15 cellular contexts compared by ENCODE assay signal in the genomic region with DNA sequence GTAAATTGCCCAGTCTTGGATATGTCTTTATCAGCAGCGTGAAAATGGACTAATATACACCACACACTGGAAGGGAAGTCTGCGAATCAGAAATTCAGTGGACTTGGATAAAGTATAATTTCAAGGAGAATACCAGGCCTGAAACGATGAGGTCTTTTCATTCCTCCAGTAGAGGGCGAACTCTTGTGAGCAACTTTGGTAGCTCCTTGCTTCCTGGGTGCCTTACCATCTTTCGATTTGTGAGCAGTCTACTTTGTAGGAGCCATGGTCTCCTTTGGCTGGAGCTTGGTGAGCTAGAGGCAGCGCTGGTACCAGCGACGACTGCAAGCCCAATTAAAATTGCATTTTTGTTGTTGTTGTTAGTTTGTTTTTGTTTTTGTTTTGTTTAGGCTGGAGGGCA.
A peak's percentile ranks its signal among the peaks of the same experiment; 100 is the strongest.
DNase-seq lines count a peak whose midpoint lies in the region; ATAC-seq and TF ChIP-seq lines count a peak whose summit lies in the region.
"Had no signal": no experiment of that assay in that cellular context is flagged by ENCODE, and none has a peak within 500 bp of the region (broad histone marks: within the 10 kb centered on the region; RNA-seq: fewer than 3 reads in every experiment).

No MANE protein-coding gene starts in this region.

- ATAC-seq in stimulated activated memory B cell treated with anti-CD40 and anti-IgM and Interleukin-4, amounts not matched to agents 10 μg/mL and 1 μg/mL and 100 μg/mL, for 72 hours: no peak
- no peak for ATAC-seq in left ventricle myocardium superior
- ATAC-seq: esophagus mucosa; naive thymus-derived CD8-positive, alpha-beta T cell had no signal

- H3K36me3 ChIP-seq in SJCRH30 (no peaks in the 10 kb centered on the region), iPS DF 6.9 (ENCODE audit: control insufficient read depth, insufficient read depth, low read length) (no peaks in the 10 kb centered on the region)
- H3K36me3 ChIP-seq: cardiac muscle cell had no signal

- H3K27me3 ChIP-seq in SJCRH30 (no peaks in the 10 kb centered on the region), iPS DF 6.9 (ENCODE audit: control insufficient read depth, insufficient read depth, low read length) (no peaks in the 10 kb centered on the region)
- H3K27me3 ChIP-seq: cardiac muscle cell had no signal

- intact Hi-C loops in left ventricle myocardium superior (cut with micrococcal nuclease): no loop called here

- no peaks in the 10 kb centered on the region for H3K27me3 Mint-ChIP-seq in HFFc6 (ENCODE audit: insufficient read depth)
- H3K27me3 Mint-ChIP-seq in stimulated activated memory B cell treated with anti-CD40 and anti-IgM and Interleukin-4, amounts not matched to agents 10 μg/mL and 1 μg/mL and 100 μg/mL, for 72 hours: no peaks in the 10 kb centered on the region
- H3K27me3 Mint-ChIP-seq: naive thymus-derived CD8-positive, alpha-beta T cell had no signal

- H3K4me1 ChIP-seq in SJCRH30 (no peaks in the 10 kb centered on the region), iPS DF 6.9 (ENCODE audit: control insufficient read depth, insufficient read depth, low read length) (no peaks in the 10 kb centered on the region)

- WGBS in iPS DF 6.9 (ENCODE audit: insufficient coverage, insufficient read length): no CpG with 5 or more reads among the region's 8 CpGs

- DNase-seq in DMS53 treated with DMSO at 0.1 percent for 48 hours (lab: John Stamatoyannopoulos, UW; ENCODE audit: unreplicated experiment) (peak; percentile 0), HFFc6 (no peak), SJCRH30 (peak; percentile 9 to 49), iPS DF 6.9 (ENCODE audit: low read depth, low spot score) (peak; percentile 16), Ammon's horn (ENCODE audit: low spot score) (no peak), AG08396 (ENCODE audit: low spot score) (no peak), left ventricle myocardium superior (no peak)
- DNase-seq: islet precursor cell; naive thymus-derived CD8-positive, alpha-beta T cell; NCI-H2107; Right ventricle myocardium superior had no signal

- no peak overlapping the region for H3K4me3 Mint-ChIP-seq in HFFc6
- H3K4me3 Mint-ChIP-seq in stimulated activated memory B cell treated with anti-CD40 and anti-IgM and Interleukin-4, amounts not matched to agents 10 μg/mL and 1 μg/mL and 100 μg/mL, for 72 hours: no peak overlapping the region
- H3K4me3 Mint-ChIP-seq: naive thymus-derived CD8-positive, alpha-beta T cell had no signal

- H3K4me3 ChIP-seq in SJCRH30: no peak overlapping the region
- H3K4me3 ChIP-seq in iPS DF 6.9 (ENCODE audit: low read length): no peak overlapping the region
- H3K4me3 ChIP-seq: cardiac muscle cell had no signal

- H3K4me1 Mint-ChIP-seq in HFFc6 (ENCODE audit: low read depth): no peaks in the 10 kb centered on the region
- H3K4me1 Mint-ChIP-seq in stimulated activated memory B cell treated with anti-CD40 and anti-IgM and Interleukin-4, amounts not matched to agents 10 μg/mL and 1 μg/mL and 100 μg/mL, for 72 hours: no peaks in the 10 kb centered on the region
- H3K4me1 Mint-ChIP-seq: naive thymus-derived CD8-positive, alpha-beta T cell had no signal

- peak; percentile 51; the same call in 1 of the 2 replicates for TF ChIP-seq CTCF in HFFc6 (IDR thresholded peaks at IDR 0.05)

- H3K9me3 Mint-ChIP-seq in HFFc6: peaks cover 29% of the 10 kb centered on the region
- peaks cover 8% of the 10 kb centered on the region for H3K9me3 Mint-ChIP-seq in stimulated activated memory B cell treated with anti-CD40 and anti-IgM and Interleukin-4, amounts not matched to agents 10 μg/mL and 1 μg/mL and 100 μg/mL, for 72 hours

- no peak overlapping the region for H3K27ac Mint-ChIP-seq in HFFc6
- H3K27ac Mint-ChIP-seq in stimulated activated memory B cell treated with anti-CD40 and anti-IgM and Interleukin-4, amounts not matched to agents 10 μg/mL and 1 μg/mL and 100 μg/mL, for 72 hours: no peak overlapping the region
- H3K27ac Mint-ChIP-seq: activated T-helper 2 cell treated with anti-CD3 and anti-CD28 coated beads, Interferon-gamma antibody, Interleukin-2, Interleukin-4, amounts not matched to agents 10 μg/mL and 5 μg/mL and 100 μg/mL, durations not matched to agents 14 hours and 24 hours and 36 hours; naive thymus-derived CD8-positive, alpha-beta T cell had no signal

- no peak overlapping the region for H3K27ac ChIP-seq in SJCRH30
- H3K27ac ChIP-seq in iPS DF 6.9 (ENCODE audit: low read length): no peak overlapping the region
- H3K27ac ChIP-seq: cardiac muscle cell had no signal

- H3K36me3 Mint-ChIP-seq in HFFc6 (ENCODE audit: low read depth): peaks cover 5% of the 10 kb centered on the region; the same call in 1 of the 2 replicates
- no peaks in the 10 kb centered on the region for H3K36me3 Mint-ChIP-seq in stimulated activated memory B cell treated with anti-CD40 and anti-IgM and Interleukin-4, amounts not matched to agents 10 μg/mL and 1 μg/mL and 100 μg/mL, for 72 hours
- H3K36me3 Mint-ChIP-seq: naive thymus-derived CD8-positive, alpha-beta T cell had no signal

- no peaks in the 10 kb centered on the region; the same call in 1 of the 2 replicates for H3K9me3 ChIP-seq in SJCRH30 (replicated peaks)
- no peaks in the 10 kb centered on the region for H3K9me3 ChIP-seq in iPS DF 6.9 (ENCODE audit: control insufficient read depth, insufficient read depth, low read length)

Comparison
In these comparisons a context has a peak if more than half of its experiments do, and no peak if none do; other contexts are left out.
1. DNase-seq: peak in DMS53 treated with DMSO at 0.1 percent for 48 hours (single experiment), SJCRH30 (2 of 2) and iPS DF 6.9 (single experiment); none in HFFc6 (single experiment), Ammon's horn (single experiment), AG08396 (single experiment) and left ventricle myocardium superior (single experiment).